Comparison of ENCODE assay signal across 17 cellular contexts in the genomic region with DNA sequence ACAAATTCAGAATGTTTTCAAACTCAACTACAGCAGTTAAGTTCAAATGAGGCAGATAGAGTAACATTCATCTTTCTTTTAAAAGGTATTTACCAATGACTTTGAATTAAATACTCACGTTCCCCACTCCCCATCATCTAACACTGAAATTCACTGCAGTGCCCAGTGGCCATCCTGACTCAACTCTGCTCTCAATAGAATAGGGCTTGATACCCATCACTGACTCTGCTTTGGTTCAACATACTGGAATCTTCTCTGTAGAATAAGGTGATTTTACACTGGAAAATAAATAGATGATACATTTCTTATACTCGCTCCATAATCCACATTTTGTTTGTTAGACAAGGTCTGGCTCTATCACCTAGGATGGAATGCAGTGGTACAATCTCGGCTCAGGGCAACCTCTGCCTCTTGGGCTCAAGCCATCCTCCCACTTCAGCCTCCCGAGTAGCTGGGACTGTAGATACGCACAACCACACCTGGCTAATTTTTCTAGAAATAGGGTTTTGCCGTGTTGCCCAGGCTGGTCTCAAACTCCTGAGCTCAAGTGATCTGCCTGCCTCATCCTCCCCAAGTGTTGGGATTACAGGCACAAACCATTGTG.
DNase-seq lines count a peak whose midpoint lies in the region; ATAC-seq, FAIRE-seq and TF ChIP-seq lines count a peak whose summit lies in the region.
"Had no signal": no experiment of that assay in that cellular context is flagged by ENCODE, and none has a peak within 500 bp of the region (broad histone marks: within the 10 kb centered on the region; RNA-seq: fewer than 3 reads in every experiment).

No MANE protein-coding gene starts in this region.

- no peaks in the 10 kb centered on the region for H3K9me3 ChIP-seq in T-helper 17 cell (ENCODE audit: control insufficient read depth, low read length, poor library complexity, severe bottlenecking)
- no peaks in the 10 kb centered on the region for H3K9me3 ChIP-seq in keratinocyte (ENCODE audit: control insufficient read depth, low read depth, low read length)

- H3K9ac ChIP-seq in keratinocyte (ENCODE audit: control insufficient read depth, extremely low read depth, insufficient read depth, low read length), result no peak overlapping the region
- H3K9ac ChIP-seq in mesendoderm (ENCODE audit: low read length), result no peak overlapping the region

- ATAC-seq in stimulated activated naive CD8-positive, alpha-beta T cell treated with anti-CD3 and anti-CD28 coated beads, Interleukin-15, amount 100 ng/mL, for 72 hours, result no peak
- no peak for ATAC-seq in stimulated activated naive CD8-positive, alpha-beta T cell treated with anti-CD3 and anti-CD28 coated beads, Interleukin-15, Interleukin-2, amounts not matched to agents 100 U/mL and 50 U/mL, for 24 hours
- no peak for ATAC-seq in T-helper 17 cell
- no peak for ATAC-seq in HG02981 (IDR thresholded peaks at IDR 0.05; ENCODE audit: unreplicated experiment)
- ATAC-seq: Right ventricle myocardium inferior had no signal

- no peak overlapping the region for H3K4ac ChIP-seq in mesendoderm (ENCODE audit: low read depth, low read length)

- no peak overlapping the region for H3K18ac ChIP-seq in mesendoderm (ENCODE audit: low read length)

- no CpG with 5 or more reads among the region's 6 CpGs for WGBS in mesendoderm (ENCODE audit: extremely low coverage, insufficient coverage, low lambda C conversion rate)

- H4K20me1 ChIP-seq in keratinocyte (ENCODE audit: control insufficient read depth, extremely low read depth, insufficient read depth, low read length), result no peaks in the 10 kb centered on the region

- H4K5ac ChIP-seq in mesendoderm (ENCODE audit: low read length), result no peak overlapping the region

- peaks cover 0 to 7% of the 10 kb centered on the region in 2 experiments for H3K36me3 ChIP-seq in keratinocyte (ENCODE audit: control insufficient read depth in 2 of 2, extremely low read depth in 1 of 2, insufficient read depth in 2 of 2, low read length in 2 of 2)
- peaks cover 1% of the 10 kb centered on the region for H3K36me3 ChIP-seq in mesendoderm (ENCODE audit: control insufficient read depth, insufficient read depth, low read length)

- H3K36me3 Mint-ChIP-seq in T-helper 17 cell (ENCODE audit: low read depth), result no peaks in the 10 kb centered on the region

- no peak overlapping the region for H2BK120ac ChIP-seq in mesendoderm (ENCODE audit: low read depth, low read length)

- H3K4me2 ChIP-seq in keratinocyte (ENCODE audit: control insufficient read depth, extremely low read depth, insufficient read depth, low read depth, low read length) (no peak overlapping the region), mesendoderm (ENCODE audit: low read length) (no peak overlapping the region)

- H3K4me3 Mint-ChIP-seq in stimulated activated naive CD8-positive, alpha-beta T cell treated with anti-CD3 and anti-CD28 coated beads, Interleukin-15, amount 100 ng/mL, for 72 hours, result no peak overlapping the region
- H3K4me3 Mint-ChIP-seq in T-helper 17 cell, result no peak overlapping the region
- H3K4me3 Mint-ChIP-seq: CD14-positive monocyte had no signal

- H3K9me3 Mint-ChIP-seq in stimulated activated naive CD8-positive, alpha-beta T cell treated with anti-CD3 and anti-CD28 coated beads, Interleukin-15, amount 100 ng/mL, for 72 hours, result no peaks in the 10 kb centered on the region
- H3K9me3 Mint-ChIP-seq: CD14-positive monocyte had no signal

- H3K79me2 ChIP-seq in keratinocyte (ENCODE audit: control insufficient read depth, insufficient read depth, low read length) (no peaks in the 10 kb centered on the region), mesendoderm (ENCODE audit: control insufficient read depth, insufficient read depth, low read length) (no peaks in the 10 kb centered on the region)

- no peak overlapping the region for H2BK5ac ChIP-seq in mesendoderm (ENCODE audit: low read length)

- H3K27me3 ChIP-seq in keratinocyte (ENCODE audit: control insufficient read depth, extremely low read depth, insufficient read depth, low read length), result no peaks in the 10 kb centered on the region
- H3K27me3 ChIP-seq in mesendoderm (ENCODE audit: insufficient read depth, low read length, poor library complexity), result no peaks in the 10 kb centered on the region

- H3K4me3 ChIP-seq in keratinocyte (ENCODE audit: control insufficient read depth in 2 of 3, extremely low read depth in 1 of 3, insufficient read depth in 2 of 3, low read depth in 1 of 3, low read length in 3 of 3) (no peak overlapping the region), mesendoderm (ENCODE audit: low read length) (no peak overlapping the region)

- H3K27me3 Mint-ChIP-seq in stimulated activated naive CD8-positive, alpha-beta T cell treated with anti-CD3 and anti-CD28 coated beads, Interleukin-15, amount 100 ng/mL, for 72 hours, result no peaks in the 10 kb centered on the region
- H3K27me3 Mint-ChIP-seq in T-helper 17 cell, result no peaks in the 10 kb centered on the region

- H3K56ac ChIP-seq in mesendoderm (ENCODE audit: low read length), result no peak overlapping the region

- DNase-seq in stimulated activated naive CD8-positive, alpha-beta T cell treated with anti-CD3 and anti-CD28 coated beads, Interleukin-15, amount 100 ng/mL, for 72 hours, result no peak
- no peak for DNase-seq in stimulated activated naive CD8-positive, alpha-beta T cell treated with anti-CD3 and anti-CD28 coated beads, Interleukin-15, Interleukin-2, amounts not matched to agents 100 U/mL and 50 U/mL, for 24 hours
- DNase-seq in T-helper 17 cell, result no peak
- no peak for DNase-seq in keratinocyte (ENCODE audit: low read depth, low spot score)
- no peak for DNase-seq in mesendoderm
- no peak for DNase-seq in AG08396 (ENCODE audit: low spot score)
- DNase-seq: DND-41; KBM-7; NCI-H1105 treated with DMSO at 0.1 percent for 48 hours; NCI-H1694; NCI-H2081 treated with DMSO at 0.1 percent for 48 hours; NCI-H446 treated with DMSO at 0.1 percent for 48 hours; NK-92 treated with Interleukin-12 subunit alpha and Interleukin-12 subunit beta, amount 100 ng/mL, for 24 hours had no signal

- FAIRE-seq in keratinocyte (lab: Jason Lieb, UNC), result peak; percentile 43
- FAIRE-seq: RCC 7860 had no signal

- peak overlapping the region; percentile 55 to 57 for H3K27ac Mint-ChIP-seq in stimulated activated naive CD8-positive, alpha-beta T cell treated with anti-CD3 and anti-CD28 coated beads, Interleukin-15, amount 100 ng/mL, for 72 hours
- H3K27ac Mint-ChIP-seq in T-helper 17 cell, result peak overlapping the region; percentile 84

- no peak overlapping the region for H3K27ac ChIP-seq in keratinocyte (ENCODE audit: control insufficient read depth, insufficient read depth, low read length)
- H3K27ac ChIP-seq in mesendoderm (ENCODE audit: low read depth, low read length), result no peak overlapping the region

- no peak overlapping the region for H4K8ac ChIP-seq in mesendoderm (ENCODE audit: low read depth, low read length)

- H3K4me1 ChIP-seq in keratinocyte (ENCODE audit: control insufficient read depth, extremely low read depth, insufficient read depth, low read length), result peaks cover 10% of the 10 kb centered on the region
- no peaks in the 10 kb centered on the region for H3K4me1 ChIP-seq in mesendoderm (ENCODE audit: control insufficient read depth, low read depth, low read length)

- no peak for TF ChIP-seq CTCF in keratinocyte (optimal IDR thresholded peaks at IDR 0.05 in 1 of 3, IDR thresholded peaks at IDR 0.05 in 1 of 3, conservative IDR thresholded peaks at IDR 0.05 in 1 of 3; ENCODE audit: extremely low read depth in 1 of 3, insufficient read depth in 2 of 3, low read length in 3 of 3)

- H2BK15ac ChIP-seq in mesendoderm (replicated peaks; ENCODE audit: low read depth), result no peak overlapping the region

- no peak overlapping the region for H2AK5ac ChIP-seq in mesendoderm (ENCODE audit: low read length)

- H3K23ac ChIP-seq in mesendoderm (ENCODE audit: low read length), result no peak overlapping the region

- H3K4me1 Mint-ChIP-seq in stimulated activated naive CD8-positive, alpha-beta T cell treated with anti-CD3 and anti-CD28 coated beads, Interleukin-15, amount 100 ng/mL, for 72 hours, result peaks cover under 1% of the 10 kb centered on the region
- H3K4me1 Mint-ChIP-seq in T-helper 17 cell, result peaks cover 2% of the 10 kb centered on the region
- H3K4me1 Mint-ChIP-seq: CD14-positive monocyte had no signal

- H2AFZ ChIP-seq in keratinocyte (ENCODE audit: control insufficient read depth, low read length), result no peak overlapping the region

- dilution Hi-C loops in keratinocyte (cut with MboI; ENCODE audit: extremely low pct_ligation_motif_present, low sequenced_read_pairs), result no loop called here

- H3K9me1 ChIP-seq in keratinocyte (ENCODE audit: control insufficient read depth, extremely low read depth, insufficient read depth, low read length), result no peaks in the 10 kb centered on the region

- no peaks in the 10 kb centered on the region for H3K79me1 ChIP-seq in mesendoderm (ENCODE audit: low read length)
